Comparison of ENCODE assay signal across 8 cellular contexts in the genomic region with DNA sequence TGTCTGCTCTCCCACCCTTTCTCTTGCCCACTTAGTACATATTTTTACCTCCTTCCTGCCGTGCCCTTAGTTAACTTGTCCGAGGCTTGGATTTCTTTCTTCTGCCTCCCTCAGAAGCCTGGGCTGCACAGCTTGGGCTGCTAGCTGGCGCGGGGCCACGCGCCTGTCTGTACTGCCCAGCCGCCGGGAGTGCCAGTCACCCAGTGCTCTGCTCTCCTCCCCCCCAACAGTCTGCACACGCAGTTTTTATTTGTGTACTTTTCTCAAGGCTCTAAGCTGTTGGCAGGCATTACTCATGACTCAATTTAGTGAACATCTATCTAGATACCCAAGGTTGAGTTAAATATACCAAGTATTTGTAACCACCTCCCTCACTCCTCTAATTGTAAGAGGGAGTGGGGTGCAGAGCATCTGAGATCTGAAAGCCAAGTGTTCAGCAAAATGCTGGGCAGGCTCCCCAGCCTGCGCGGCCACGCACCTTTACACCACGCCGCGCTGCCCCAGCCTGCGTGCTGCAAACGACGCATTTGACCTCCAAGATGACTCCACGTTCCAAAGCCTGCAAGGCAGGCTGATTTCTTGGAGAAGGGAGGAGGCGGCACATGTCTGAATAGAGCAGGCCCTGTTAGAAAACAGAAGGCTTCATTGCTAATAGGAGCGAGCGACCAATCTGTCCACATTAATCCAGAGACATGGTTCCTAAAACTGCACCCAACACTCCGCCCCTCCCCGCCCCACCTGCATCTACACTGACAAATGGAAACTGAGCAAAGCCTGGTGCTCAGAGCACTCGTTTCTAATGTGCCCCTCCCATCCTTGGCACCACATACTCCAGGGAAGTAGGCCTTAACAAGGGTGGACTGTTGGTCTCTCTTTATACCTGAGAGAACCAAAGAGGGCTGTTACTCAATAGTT. TPM values are rescaled to one million over a fixed set of nuclear protein-coding genes. Genes with fewer than 3 reads are reported as not detected.
DNase-seq lines count a peak whose midpoint lies in the region; ATAC-seq and TF ChIP-seq lines count a peak whose summit lies in the region.

No MANE protein-coding gene starts in this region.

- H3K4me3 ChIP-seq in foreskin fibroblast (ENCODE audit: low read depth in 1 of 2, low read length in 2 of 2), result no peak overlapping the region

- no peaks in the 10 kb centered on the region for H3K27me3 Mint-ChIP-seq in progenitor cell of endocrine pancreas
- no peaks in the 10 kb centered on the region for H3K27me3 Mint-ChIP-seq in activated T-helper 1 cell treated with anti-CD3 and anti-CD28 coated beads, Interleukin-12 subunit alpha, Interleukin-12 subunit beta, Interleukin-2, Interleukin-4 antibody, amounts not matched to agents 30 ng/mL and 10 ng/mL and 1 ng/mL, durations not matched to agents 14 hours and 24 hours and 36 hours (ENCODE audit: insufficient read depth)

- H3K36me3 Mint-ChIP-seq in progenitor cell of endocrine pancreas (ENCODE audit: insufficient read depth), result peaks cover 6% of the 10 kb centered on the region
- H3K36me3 Mint-ChIP-seq in activated T-helper 1 cell treated with anti-CD3 and anti-CD28 coated beads, Interleukin-12 subunit alpha, Interleukin-12 subunit beta, Interleukin-2, Interleukin-4 antibody, amounts not matched to agents 30 ng/mL and 10 ng/mL and 1 ng/mL, durations not matched to agents 14 hours and 24 hours and 36 hours (ENCODE audit: low read depth), result peaks cover 2% of the 10 kb centered on the region

- no peak for ATAC-seq in GM19452 (IDR thresholded peaks at IDR 0.05; ENCODE audit: unreplicated experiment)
- ATAC-seq in activated CD4-positive, CD25-positive, alpha-beta regulatory T cell treated with anti-CD3 and anti-CD28 coated beads, Interleukin-2, amount 50 U/mL, for 24 hours, result no peak

- peak; percentile 38 for DNase-seq in GM03348 (ENCODE audit: low spot score)
- peak; percentile 6 for DNase-seq in RPMI7951 (ENCODE audit: low read depth)
- DNase-seq in foreskin fibroblast, result peak; percentile 54 to 73
- no peak for DNase-seq in progenitor cell of endocrine pancreas (ENCODE audit: low spot score, unreplicated experiment)
- DNase-seq in activated T-helper 1 cell treated with anti-CD3 and anti-CD28 coated beads, Interleukin-12 subunit alpha, Interleukin-12 subunit beta, Interleukin-2, Interleukin-4 antibody, amounts not matched to agents 30 ng/mL and 10 ng/mL and 1 ng/mL, durations not matched to agents 14 hours and 24 hours and 36 hours (ENCODE audit: low spot score), result no peak
- no peak for DNase-seq in T-helper 1 cell

- H3K4me3 Mint-ChIP-seq in progenitor cell of endocrine pancreas (ENCODE audit: low read depth), result no peak overlapping the region
- no peak overlapping the region for H3K4me3 Mint-ChIP-seq in activated T-helper 1 cell treated with anti-CD3 and anti-CD28 coated beads, Interleukin-12 subunit alpha, Interleukin-12 subunit beta, Interleukin-2, Interleukin-4 antibody, amounts not matched to agents 30 ng/mL and 10 ng/mL and 1 ng/mL, durations not matched to agents 14 hours and 24 hours and 36 hours

- no peaks in the 10 kb centered on the region for H3K9me3 Mint-ChIP-seq in progenitor cell of endocrine pancreas (ENCODE audit: low read depth)
- no peaks in the 10 kb centered on the region for H3K9me3 Mint-ChIP-seq in activated T-helper 1 cell treated with anti-CD3 and anti-CD28 coated beads, Interleukin-12 subunit alpha, Interleukin-12 subunit beta, Interleukin-2, Interleukin-4 antibody, amounts not matched to agents 30 ng/mL and 10 ng/mL and 1 ng/mL, durations not matched to agents 14 hours and 24 hours and 36 hours

- intact Hi-C loops in activated T-helper 1 cell treated with anti-CD3 and anti-CD28 coated beads, Interleukin-12 subunit alpha, Interleukin-12 subunit beta, Interleukin-2, Interleukin-4 antibody, amounts not matched to agents 30 ng/mL and 10 ng/mL and 1 ng/mL, durations not matched to agents 14 hours and 24 hours and 36 hours (cut with micrococcal nuclease), result no loop called here

- no peaks in the 10 kb centered on the region for H3K4me1 Mint-ChIP-seq in progenitor cell of endocrine pancreas (ENCODE audit: low read depth)
- peaks cover 6% of the 10 kb centered on the region for H3K4me1 Mint-ChIP-seq in activated T-helper 1 cell treated with anti-CD3 and anti-CD28 coated beads, Interleukin-12 subunit alpha, Interleukin-12 subunit beta, Interleukin-2, Interleukin-4 antibody, amounts not matched to agents 30 ng/mL and 10 ng/mL and 1 ng/mL, durations not matched to agents 14 hours and 24 hours and 36 hours (ENCODE audit: low read depth)

- peak overlapping the region; percentile 19 for H3K27ac Mint-ChIP-seq in progenitor cell of endocrine pancreas
- no peak overlapping the region for H3K27ac Mint-ChIP-seq in activated T-helper 1 cell treated with anti-CD3 and anti-CD28 coated beads, Interleukin-12 subunit alpha, Interleukin-12 subunit beta, Interleukin-2, Interleukin-4 antibody, amounts not matched to agents 30 ng/mL and 10 ng/mL and 1 ng/mL, durations not matched to agents 14 hours and 24 hours and 36 hours

- no peak for TF ChIP-seq CTCF in foreskin fibroblast (IDR thresholded peaks at IDR 0.05; ENCODE audit: low read depth, low read length)
- TF ChIP-seq CTCF in progenitor cell of endocrine pancreas (IDR thresholded peaks at IDR 0.05; ENCODE audit: unreplicated experiment), result no peak

RNA-seq across cellular contexts. Expression of gene CACNA2D4, which starts 18.2 kb away (rescaled TPM):
- total RNA-seq in RPMI7951 (2014; rRNA removed; shearing (Covaris generic)), result 0.24 TPM in 1 of 2 replicates, not detected in the other
- total RNA-seq in progenitor cell of endocrine pancreas, result 0.34 and 0.58 TPM in 2 replicates
- total RNA-seq in activated T-helper 1 cell treated with anti-CD3 and anti-CD28 coated beads, Interleukin-12 subunit alpha, Interleukin-12 subunit beta, Interleukin-2, Interleukin-4 antibody, amounts not matched to agents 30 ng/mL and 10 ng/mL and 1 ng/mL, durations not matched to agents 14 hours and 24 hours and 36 hours, result 6.1 and 6.3 TPM in 2 replicates

Comparison
In these comparisons a context has a peak if more than half of its experiments do, and no peak if none do; other contexts are left out.
1. DNase-seq: peak in GM03348 (single experiment), RPMI7951 (single experiment) and foreskin fibroblast (2 of 2); none in progenitor cell of endocrine pancreas (single experiment), activated T-helper 1 cell treated with anti-CD3 and anti-CD28 coated beads, Interleukin-12 subunit alpha, Interleukin-12 subunit beta, Interleukin-2, Interleukin-4 antibody, amounts not matched to agents 30 ng/mL and 10 ng/mL and 1 ng/mL, durations not matched to agents 14 hours and 24 hours and 36 hours (single experiment) and T-helper 1 cell (0 of 5).